ENCODE assay signal across 1 cellular context in the genomic region with DNA sequence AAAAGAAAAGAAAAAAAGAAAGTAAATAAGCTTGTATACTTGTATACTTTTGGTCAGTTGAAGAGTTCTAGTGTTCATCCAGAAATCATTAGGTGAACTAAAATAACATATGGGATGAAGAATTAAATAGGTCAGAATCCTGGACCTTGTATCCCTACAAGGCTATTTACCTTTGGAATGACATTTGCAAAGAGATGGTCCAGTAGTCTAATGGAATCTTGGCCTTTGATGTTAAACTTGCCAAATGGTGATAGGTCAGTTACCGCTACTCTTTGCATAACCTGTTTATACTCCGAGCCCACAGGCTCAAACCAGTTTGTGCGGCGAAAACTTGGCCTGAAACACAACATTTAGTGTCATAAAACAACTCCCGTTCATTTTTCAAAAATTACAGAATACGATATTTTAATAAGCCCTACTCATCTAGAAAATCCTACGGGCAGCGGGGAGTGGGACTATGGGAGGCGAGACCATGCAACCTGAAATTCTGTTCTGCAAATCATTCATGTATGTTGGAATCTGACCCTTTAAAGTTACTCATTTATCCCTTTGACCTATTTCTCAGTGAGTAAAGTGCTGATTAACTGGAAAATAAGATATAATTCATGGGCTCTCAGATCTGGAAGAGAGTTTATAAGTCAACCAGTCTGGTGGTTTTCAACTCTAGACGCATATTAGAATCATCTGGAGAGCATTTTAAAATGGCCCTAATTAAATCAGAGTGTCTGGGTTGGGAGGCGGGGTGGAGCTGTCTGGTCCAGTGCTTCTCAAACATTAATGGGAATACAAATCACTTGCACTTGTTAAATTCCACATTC.
TF ChIP-seq lines count a peak whose summit lies in the region.

No MANE protein-coding gene starts in this region.

TF ChIP-seq in HepG2, 621 proteins besides CTCF, POLR2A, EP300 and RAD21 (continued from another document and continues in another):
- TF ChIP-seq, protein P1, sequence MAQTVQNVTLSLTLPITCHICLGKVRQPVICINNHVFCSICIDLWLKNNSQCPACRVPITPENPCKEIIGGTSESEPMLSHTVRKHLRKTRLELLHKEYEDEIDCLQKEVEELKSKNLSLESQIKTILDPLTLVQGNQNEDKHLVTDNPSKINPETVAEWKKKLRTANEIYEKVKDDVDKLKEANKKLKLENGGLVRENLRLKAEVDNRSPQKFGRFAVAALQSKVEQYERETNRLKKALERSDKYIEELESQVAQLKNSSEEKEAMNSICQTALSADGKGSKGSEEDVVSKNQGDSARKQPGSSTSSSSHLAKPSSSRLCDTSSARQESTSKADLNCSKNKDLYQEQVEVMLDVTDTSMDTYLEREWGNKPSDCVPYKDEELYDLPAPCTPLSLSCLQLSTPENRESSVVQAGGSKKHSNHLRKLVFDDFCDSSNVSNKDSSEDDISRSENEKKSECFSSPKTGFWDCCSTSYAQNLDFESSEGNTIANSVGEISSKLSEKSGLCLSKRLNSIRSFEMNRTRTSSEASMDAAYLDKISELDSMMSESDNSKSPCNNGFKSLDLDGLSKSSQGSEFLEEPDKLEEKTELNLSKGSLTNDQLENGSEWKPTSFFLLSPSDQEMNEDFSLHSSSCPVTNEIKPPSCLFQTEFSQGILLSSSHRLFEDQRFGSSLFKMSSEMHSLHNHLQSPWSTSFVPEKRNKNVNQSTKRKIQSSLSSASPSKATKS (CRISPR knock-in tag; IDR thresholded peaks at IDR 0.05): no peak
- no peak for TF ChIP-seq ZNF839 (CRISPR knock-in tag; IDR thresholded peaks at IDR 0.05; ENCODE audit: borderline replicate concordance)
- TF ChIP-seq, protein P2, sequence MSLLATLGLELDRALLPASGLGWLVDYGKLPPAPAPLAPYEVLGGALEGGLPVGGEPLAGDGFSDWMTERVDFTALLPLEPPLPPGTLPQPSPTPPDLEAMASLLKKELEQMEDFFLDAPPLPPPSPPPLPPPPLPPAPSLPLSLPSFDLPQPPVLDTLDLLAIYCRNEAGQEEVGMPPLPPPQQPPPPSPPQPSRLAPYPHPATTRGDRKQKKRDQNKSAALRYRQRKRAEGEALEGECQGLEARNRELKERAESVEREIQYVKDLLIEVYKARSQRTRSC (CRISPR knock-in tag; IDR thresholded peaks at IDR 0.05; ENCODE audit: low read depth): no peak
- no peak for TF ChIP-seq ZNF335 (CRISPR knock-in tag; IDR thresholded peaks at IDR 0.05)
- no peak for TF ChIP-seq KDM4B (CRISPR knock-in tag; IDR thresholded peaks at IDR 0.05)
- TF ChIP-seq, protein P3, sequence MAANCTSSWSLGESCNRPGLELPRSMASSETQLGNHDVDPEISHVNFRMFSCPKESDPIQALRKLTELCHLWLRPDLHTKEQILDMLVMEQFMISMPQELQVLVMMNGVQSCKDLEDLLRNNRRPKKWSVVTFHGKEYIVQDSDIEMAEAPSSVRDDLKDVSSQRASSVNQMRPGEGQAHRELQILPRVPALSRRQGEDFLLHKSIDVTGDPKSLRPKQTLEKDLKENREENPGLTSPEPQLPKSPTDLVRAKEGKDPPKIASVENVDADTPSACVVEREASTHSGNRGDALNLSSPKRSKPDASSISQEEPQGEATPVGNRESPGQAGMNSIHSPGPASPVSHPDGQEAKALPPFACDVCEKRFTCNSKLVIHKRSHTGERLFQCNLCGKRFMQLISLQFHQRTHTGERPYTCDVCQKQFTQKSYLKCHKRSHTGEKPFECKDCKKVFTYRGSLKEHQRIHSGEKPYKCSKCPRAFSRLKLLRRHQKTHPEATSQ (CRISPR knock-in tag; IDR thresholded peaks at IDR 0.05; ENCODE audit: borderline replicate concordance): no peak
- TF ChIP-seq, protein P4, sequence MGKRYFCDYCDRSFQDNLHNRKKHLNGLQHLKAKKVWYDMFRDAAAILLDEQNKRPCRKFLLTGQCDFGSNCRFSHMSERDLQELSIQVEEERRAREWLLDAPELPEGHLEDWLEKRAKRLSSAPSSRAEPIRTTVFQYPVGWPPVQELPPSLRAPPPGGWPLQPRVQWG (CRISPR knock-in tag; IDR thresholded peaks at IDR 0.05; ENCODE audit: borderline replicate concordance, low read depth): no peak
- TF ChIP-seq BHLHE40 (IDR thresholded peaks at IDR 0.05; ENCODE audit: low read length): no peak
- no peak for TF ChIP-seq ZNF354B (CRISPR knock-in tag; IDR thresholded peaks at IDR 0.05)
- no peak for TF ChIP-seq ZNF558 (CRISPR knock-in tag; IDR thresholded peaks at IDR 0.05; ENCODE audit: borderline replicate concordance)
- TF ChIP-seq ZNF296 (CRISPR knock-in tag; conservative IDR thresholded peaks at IDR 0.05): no peak
- TF ChIP-seq, protein P5, sequence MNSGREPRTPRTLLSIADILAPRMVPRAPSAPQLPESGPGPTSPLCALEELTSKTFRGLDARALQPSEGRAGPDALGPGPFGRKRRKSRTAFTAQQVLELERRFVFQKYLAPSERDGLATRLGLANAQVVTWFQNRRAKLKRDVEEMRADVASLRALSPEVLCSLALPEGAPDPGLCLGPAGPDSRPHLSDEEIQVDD (CRISPR knock-in tag; IDR thresholded peaks at IDR 0.05; ENCODE audit: borderline replicate concordance): no peak
- no peak for TF ChIP-seq HES4 (CRISPR knock-in tag; IDR thresholded peaks at IDR 0.05; ENCODE audit: borderline replicate concordance)
- no peak for TF ChIP-seq RBAK (CRISPR knock-in tag; IDR thresholded peaks at IDR 0.05)
- TF ChIP-seq, protein P6, sequence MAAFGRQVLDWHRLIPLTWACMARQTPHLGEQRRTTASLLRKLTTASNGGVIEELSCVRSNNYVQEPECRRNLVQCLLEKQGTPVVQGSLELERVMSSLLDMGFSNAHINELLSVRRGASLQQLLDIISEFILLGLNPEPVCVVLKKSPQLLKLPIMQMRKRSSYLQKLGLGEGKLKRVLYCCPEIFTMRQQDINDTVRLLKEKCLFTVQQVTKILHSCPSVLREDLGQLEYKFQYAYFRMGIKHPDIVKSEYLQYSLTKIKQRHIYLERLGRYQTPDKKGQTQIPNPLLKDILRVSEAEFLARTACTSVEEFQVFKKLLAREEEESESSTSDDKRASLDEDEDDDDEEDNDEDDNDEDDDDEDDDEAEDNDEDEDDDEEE (CRISPR knock-in tag; IDR thresholded peaks at IDR 0.05): no peak
- peak; percentile 42; the same call in 1 of the 2 replicates for TF ChIP-seq MEIS2 (CRISPR knock-in tag; IDR thresholded peaks at IDR 0.05)
- 0 out of 2 replicates have a peak, but pooled peaks have one; percentile 50 for TF ChIP-seq ZNF232 (CRISPR knock-in tag; IDR thresholded peaks at IDR 0.05; ENCODE audit: borderline replicate concordance)
- TF ChIP-seq, protein P7, sequence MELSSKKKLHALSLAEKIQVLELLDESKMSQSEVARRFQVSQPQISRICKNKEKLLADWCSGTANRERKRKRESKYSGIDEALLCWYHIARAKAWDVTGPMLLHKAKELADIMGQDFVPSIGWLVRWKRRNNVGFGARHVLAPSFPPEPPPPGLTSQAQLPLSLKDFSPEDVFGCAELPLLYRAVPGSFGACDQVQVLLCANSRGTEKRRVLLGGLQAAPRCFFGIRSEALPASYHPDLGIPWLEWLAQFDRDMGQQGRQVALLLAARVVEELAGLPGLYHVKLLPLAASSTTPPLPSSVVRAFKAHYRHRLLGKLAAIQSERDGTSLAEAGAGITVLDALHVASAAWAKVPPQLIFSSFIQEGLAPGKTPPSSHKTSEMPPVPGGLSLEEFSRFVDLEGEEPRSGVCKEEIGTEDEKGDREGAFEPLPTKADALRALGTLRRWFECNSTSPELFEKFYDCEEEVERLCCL (CRISPR knock-in tag; IDR thresholded peaks at IDR 0.05; ENCODE audit: borderline replicate concordance): no peak
- TF ChIP-seq ZNF841 (CRISPR knock-in tag; IDR thresholded peaks at IDR 0.05; ENCODE audit: borderline replicate concordance): no peak
- TF ChIP-seq ZNF333 (CRISPR knock-in tag; IDR thresholded peaks at IDR 0.05; ENCODE audit: borderline replicate concordance): no peak
- no peak for TF ChIP-seq ZNF850 (CRISPR knock-in tag; conservative IDR thresholded peaks at IDR 0.05)
- TF ChIP-seq U2AF1 (optimal IDR thresholded peaks at IDR 0.05; ENCODE audit: low read depth, low read length): no peak
- TF ChIP-seq, protein P8, sequence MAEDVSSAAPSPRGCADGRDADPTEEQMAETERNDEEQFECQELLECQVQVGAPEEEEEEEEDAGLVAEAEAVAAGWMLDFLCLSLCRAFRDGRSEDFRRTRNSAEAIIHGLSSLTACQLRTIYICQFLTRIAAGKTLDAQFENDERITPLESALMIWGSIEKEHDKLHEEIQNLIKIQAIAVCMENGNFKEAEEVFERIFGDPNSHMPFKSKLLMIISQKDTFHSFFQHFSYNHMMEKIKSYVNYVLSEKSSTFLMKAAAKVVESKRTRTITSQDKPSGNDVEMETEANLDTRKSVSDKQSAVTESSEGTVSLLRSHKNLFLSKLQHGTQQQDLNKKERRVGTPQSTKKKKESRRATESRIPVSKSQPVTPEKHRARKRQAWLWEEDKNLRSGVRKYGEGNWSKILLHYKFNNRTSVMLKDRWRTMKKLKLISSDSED (CRISPR knock-in tag; IDR thresholded peaks at IDR 0.05): no peak
- no peak for TF ChIP-seq MXI1 (IDR thresholded peaks at IDR 0.05; ENCODE audit: borderline replicate concordance, low read depth, low read length)
- TF ChIP-seq ZNF652 (CRISPR knock-in tag; IDR thresholded peaks at IDR 0.05; ENCODE audit: borderline replicate concordance, low read depth): no peak
- TF ChIP-seq, protein P9, sequence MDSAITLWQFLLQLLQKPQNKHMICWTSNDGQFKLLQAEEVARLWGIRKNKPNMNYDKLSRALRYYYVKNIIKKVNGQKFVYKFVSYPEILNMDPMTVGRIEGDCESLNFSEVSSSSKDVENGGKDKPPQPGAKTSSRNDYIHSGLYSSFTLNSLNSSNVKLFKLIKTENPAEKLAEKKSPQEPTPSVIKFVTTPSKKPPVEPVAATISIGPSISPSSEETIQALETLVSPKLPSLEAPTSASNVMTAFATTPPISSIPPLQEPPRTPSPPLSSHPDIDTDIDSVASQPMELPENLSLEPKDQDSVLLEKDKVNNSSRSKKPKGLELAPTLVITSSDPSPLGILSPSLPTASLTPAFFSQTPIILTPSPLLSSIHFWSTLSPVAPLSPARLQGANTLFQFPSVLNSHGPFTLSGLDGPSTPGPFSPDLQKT (CRISPR knock-in tag; IDR thresholded peaks at IDR 0.05; ENCODE audit: borderline replicate concordance): no peak
- TF ChIP-seq ZNF530 (CRISPR knock-in tag; IDR thresholded peaks at IDR 0.05; ENCODE audit: low read depth): no peak
- no peak for TF ChIP-seq KDM2A (CRISPR knock-in tag; IDR thresholded peaks at IDR 0.05; ENCODE audit: borderline replicate concordance, low read depth)
- no peak for TF ChIP-seq ZNF562 (CRISPR knock-in tag; IDR thresholded peaks at IDR 0.05; ENCODE audit: borderline replicate concordance)
- TF ChIP-seq YEATS4 (CRISPR knock-in tag; IDR thresholded peaks at IDR 0.05; ENCODE audit: borderline replicate concordance): 0 out of 2 replicates have a peak, but pooled peaks have one; percentile 52
- TF ChIP-seq, protein P10, sequence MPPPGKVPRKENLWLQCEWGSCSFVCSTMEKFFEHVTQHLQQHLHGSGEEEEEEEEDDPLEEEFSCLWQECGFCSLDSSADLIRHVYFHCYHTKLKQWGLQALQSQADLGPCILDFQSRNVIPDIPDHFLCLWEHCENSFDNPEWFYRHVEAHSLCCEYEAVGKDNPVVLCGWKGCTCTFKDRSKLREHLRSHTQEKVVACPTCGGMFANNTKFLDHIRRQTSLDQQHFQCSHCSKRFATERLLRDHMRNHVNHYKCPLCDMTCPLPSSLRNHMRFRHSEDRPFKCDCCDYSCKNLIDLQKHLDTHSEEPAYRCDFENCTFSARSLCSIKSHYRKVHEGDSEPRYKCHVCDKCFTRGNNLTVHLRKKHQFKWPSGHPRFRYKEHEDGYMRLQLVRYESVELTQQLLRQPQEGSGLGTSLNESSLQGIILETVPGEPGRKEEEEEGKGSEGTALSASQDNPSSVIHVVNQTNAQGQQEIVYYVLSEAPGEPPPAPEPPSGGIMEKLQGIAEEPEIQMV (CRISPR knock-in tag; IDR thresholded peaks at IDR 0.05; ENCODE audit: low read depth): no peak
- no peak for TF ChIP-seq NFE2L2 (IDR thresholded peaks at IDR 0.05; ENCODE audit: low read length)
- TF ChIP-seq, protein P11, sequence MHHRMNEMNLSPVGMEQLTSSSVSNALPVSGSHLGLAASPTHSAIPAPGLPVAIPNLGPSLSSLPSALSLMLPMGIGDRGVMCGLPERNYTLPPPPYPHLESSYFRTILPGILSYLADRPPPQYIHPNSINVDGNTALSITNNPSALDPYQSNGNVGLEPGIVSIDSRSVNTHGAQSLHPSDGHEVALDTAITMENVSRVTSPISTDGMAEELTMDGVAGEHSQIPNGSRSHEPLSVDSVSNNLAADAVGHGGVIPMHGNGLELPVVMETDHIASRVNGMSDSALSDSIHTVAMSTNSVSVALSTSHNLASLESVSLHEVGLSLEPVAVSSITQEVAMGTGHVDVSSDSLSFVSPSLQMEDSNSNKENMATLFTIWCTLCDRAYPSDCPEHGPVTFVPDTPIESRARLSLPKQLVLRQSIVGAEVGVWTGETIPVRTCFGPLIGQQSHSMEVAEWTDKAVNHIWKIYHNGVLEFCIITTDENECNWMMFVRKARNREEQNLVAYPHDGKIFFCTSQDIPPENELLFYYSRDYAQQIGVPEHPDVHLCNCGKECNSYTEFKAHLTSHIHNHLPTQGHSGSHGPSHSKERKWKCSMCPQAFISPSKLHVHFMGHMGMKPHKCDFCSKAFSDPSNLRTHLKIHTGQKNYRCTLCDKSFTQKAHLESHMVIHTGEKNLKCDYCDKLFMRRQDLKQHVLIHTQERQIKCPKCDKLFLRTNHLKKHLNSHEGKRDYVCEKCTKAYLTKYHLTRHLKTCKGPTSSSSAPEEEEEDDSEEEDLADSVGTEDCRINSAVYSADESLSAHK (CRISPR knock-in tag; IDR thresholded peaks at IDR 0.05; ENCODE audit: borderline replicate concordance): no peak
- TF ChIP-seq ZNF138 (CRISPR knock-in tag; IDR thresholded peaks at IDR 0.05; ENCODE audit: low read depth): no peak
- TF ChIP-seq ZNF598 (CRISPR knock-in tag; IDR thresholded peaks at IDR 0.05; ENCODE audit: borderline replicate concordance): no peak
- no peak for TF ChIP-seq POLR2AphosphoS2 (IDR thresholded peaks at IDR 0.05; ENCODE audit: low read depth, low read length)
- no peak for TF ChIP-seq CBFB (CRISPR knock-in tag; IDR thresholded peaks at IDR 0.05)
- no peak for TF ChIP-seq ZNF790 (CRISPR knock-in tag; IDR thresholded peaks at IDR 0.05; ENCODE audit: borderline replicate concordance)
- no peak for TF ChIP-seq ZNF12 (CRISPR knock-in tag; IDR thresholded peaks at IDR 0.05)
- TF ChIP-seq ARHGAP35 (CRISPR knock-in tag; IDR thresholded peaks at IDR 0.05; ENCODE audit: borderline replicate concordance): no peak
- no peak for TF ChIP-seq ZNF709 (CRISPR knock-in tag; IDR thresholded peaks at IDR 0.05)
- TF ChIP-seq ZNF260 (CRISPR knock-in tag; IDR thresholded peaks at IDR 0.05; ENCODE audit: borderline replicate concordance, low read depth): no peak
- TF ChIP-seq, protein P12, sequence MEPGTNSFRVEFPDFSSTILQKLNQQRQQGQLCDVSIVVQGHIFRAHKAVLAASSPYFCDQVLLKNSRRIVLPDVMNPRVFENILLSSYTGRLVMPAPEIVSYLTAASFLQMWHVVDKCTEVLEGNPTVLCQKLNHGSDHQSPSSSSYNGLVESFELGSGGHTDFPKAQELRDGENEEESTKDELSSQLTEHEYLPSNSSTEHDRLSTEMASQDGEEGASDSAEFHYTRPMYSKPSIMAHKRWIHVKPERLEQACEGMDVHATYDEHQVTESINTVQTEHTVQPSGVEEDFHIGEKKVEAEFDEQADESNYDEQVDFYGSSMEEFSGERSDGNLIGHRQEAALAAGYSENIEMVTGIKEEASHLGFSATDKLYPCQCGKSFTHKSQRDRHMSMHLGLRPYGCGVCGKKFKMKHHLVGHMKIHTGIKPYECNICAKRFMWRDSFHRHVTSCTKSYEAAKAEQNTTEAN (CRISPR knock-in tag; conservative IDR thresholded peaks at IDR 0.05): no peak; the same call in 1 of the 2 replicates
- no peak for TF ChIP-seq EEA1 (CRISPR knock-in tag; IDR thresholded peaks at IDR 0.05; ENCODE audit: borderline replicate concordance)
- TF ChIP-seq HMG20B (CRISPR knock-in tag; conservative IDR thresholded peaks at IDR 0.05): no peak
- no peak for TF ChIP-seq ZNF547 (CRISPR knock-in tag; IDR thresholded peaks at IDR 0.05)
- TF ChIP-seq FOXM1 (CRISPR knock-in tag; IDR thresholded peaks at IDR 0.05): no peak
- TF ChIP-seq ZNF678 (CRISPR knock-in tag; IDR thresholded peaks at IDR 0.05): no peak
